Comparison of ENCODE assay signal across 22 cellular contexts in the genomic region with DNA sequence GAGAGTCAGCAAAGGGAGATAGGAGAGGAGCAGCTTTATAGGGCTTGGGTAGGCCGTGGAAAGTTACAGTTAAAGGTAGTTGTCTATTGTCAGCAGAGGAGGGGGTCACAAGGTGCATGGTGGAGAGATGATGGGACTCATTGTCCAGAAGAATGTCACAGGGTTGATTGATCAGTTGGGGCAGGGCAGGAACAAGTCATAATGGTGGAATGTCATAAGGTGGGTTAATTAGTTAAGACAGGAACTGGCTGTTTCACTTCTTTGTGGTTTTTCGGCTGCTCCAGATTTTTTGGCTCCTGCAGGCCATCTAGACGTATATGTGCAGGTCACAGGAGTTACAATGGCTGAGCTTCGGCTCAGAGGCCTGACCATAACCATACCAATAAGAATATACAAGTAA. TPM values are rescaled to one million over a fixed set of nuclear protein-coding genes. Genes with fewer than 3 reads are reported as not detected.
"Had no signal": no experiment of that assay in that cellular context is flagged by ENCODE, and none has a peak within 500 bp of the region (broad histone marks: within the 10 kb centered on the region; RNA-seq: fewer than 3 reads in every experiment).

No MANE protein-coding gene starts in this region.

RNA-seq across cellular contexts. Expression of gene OR1I1, which starts 11.6 kb away (rescaled TPM):
- total RNA-seq: activated CD4-positive, alpha-beta memory T cell treated with anti-CD3 and anti-CD28 coated beads for 36 hours; activated CD4-positive, alpha-beta T cell treated with anti-CD3 and anti-CD28 coated beads for 36 hours; activated CD4-positive, alpha-beta T cell treated with anti-CD3 and anti-CD28 coated beads, Interleukin-2, amount 10 ng/mL, durations not matched to agents 24 days and 14 days; activated CD8-positive, alpha-beta memory T cell treated with anti-CD3 and anti-CD28 coated beads for 36 hours; activated CD8-positive, alpha-beta memory T cell treated with anti-CD3 and anti-CD28 coated beads, Interleukin-2, amount 10 ng/mL, durations not matched to agents 7 days and 5 days; activated CD8-positive, alpha-beta T cell treated with anti-CD3 and anti-CD28 coated beads, Interleukin-2, amount 10 ng/mL, durations not matched to agents 7 days and 5 days; activated naive CD4-positive, alpha-beta T cell treated with anti-CD3 and anti-CD28 coated beads for 36 hours; activated naive CD8-positive, alpha-beta T cell treated with anti-CD3 and anti-CD28 coated beads for 36 hours; activated T-helper 1 cell treated with anti-CD3 and anti-CD28 coated beads, Interleukin-12 subunit alpha, Interleukin-12 subunit beta, Interleukin-2, Interleukin-4 antibody, amounts not matched to agents 30 ng/mL and 10 ng/mL and 1 ng/mL, durations not matched to agents 14 hours and 24 hours and 36 hours; activated T-helper 2 cell treated with anti-CD3 and anti-CD28 coated beads, Interferon-gamma antibody, Interleukin-2, Interleukin-4, amounts not matched to agents 10 μg/mL and 5 μg/mL and 100 μg/mL, durations not matched to agents 14 hours and 24 hours and 36 hours; adrenal gland; aorta; body of pancreas; chondrocyte; dermis blood vessel endothelial cell; esophagus squamous epithelium; fibroblast of lung; fibroblast of villous mesenchyme; gastroesophageal sphincter; glomerular endothelial cell; T-helper 1 cell treated with Interleukin-12 subunit alpha and Interleukin-12 subunit beta and Interleukin-4 antibody, amounts not matched to agents 30 ng/mL and 1 ng/mL, for 36 hours had no signal
- polyA plus RNA-seq: adrenal gland, esophagus, fibroblast of lung had no signal

RNA-seq across cellular contexts. Expression of gene CASP14, which starts 21.1 kb away (rescaled TPM):
- total RNA-seq: activated CD4-positive, alpha-beta memory T cell treated with anti-CD3 and anti-CD28 coated beads for 36 hours; activated CD4-positive, alpha-beta T cell treated with anti-CD3 and anti-CD28 coated beads for 36 hours; activated CD4-positive, alpha-beta T cell treated with anti-CD3 and anti-CD28 coated beads, Interleukin-2, amount 10 ng/mL, durations not matched to agents 24 days and 14 days; activated CD8-positive, alpha-beta memory T cell treated with anti-CD3 and anti-CD28 coated beads for 36 hours; activated CD8-positive, alpha-beta memory T cell treated with anti-CD3 and anti-CD28 coated beads, Interleukin-2, amount 10 ng/mL, durations not matched to agents 7 days and 5 days; activated CD8-positive, alpha-beta T cell treated with anti-CD3 and anti-CD28 coated beads, Interleukin-2, amount 10 ng/mL, durations not matched to agents 7 days and 5 days; activated naive CD4-positive, alpha-beta T cell treated with anti-CD3 and anti-CD28 coated beads for 36 hours; activated naive CD8-positive, alpha-beta T cell treated with anti-CD3 and anti-CD28 coated beads for 36 hours; activated T-helper 1 cell treated with anti-CD3 and anti-CD28 coated beads, Interleukin-12 subunit alpha, Interleukin-12 subunit beta, Interleukin-2, Interleukin-4 antibody, amounts not matched to agents 30 ng/mL and 10 ng/mL and 1 ng/mL, durations not matched to agents 14 hours and 24 hours and 36 hours; activated T-helper 2 cell treated with anti-CD3 and anti-CD28 coated beads, Interferon-gamma antibody, Interleukin-2, Interleukin-4, amounts not matched to agents 10 μg/mL and 5 μg/mL and 100 μg/mL, durations not matched to agents 14 hours and 24 hours and 36 hours; adrenal gland; aorta; body of pancreas; chondrocyte; dermis blood vessel endothelial cell; fibroblast of lung; fibroblast of villous mesenchyme; gastroesophageal sphincter; glomerular endothelial cell; T-helper 1 cell treated with Interleukin-12 subunit alpha and Interleukin-12 subunit beta and Interleukin-4 antibody, amounts not matched to agents 30 ng/mL and 1 ng/mL, for 36 hours had no signal
- polyA plus RNA-seq: adrenal gland, aorta, fibroblast of lung had no signal
